In genomic region chr15:75578206-75578947, GRCh38 we compare ENCODE assay signal across 8 cellular contexts. TPM values are rescaled to one million over a fixed set of nuclear protein-coding genes. Genes with fewer than 3 reads are reported as not detected.
A peak's percentile ranks its signal among the peaks of the same experiment; 100 is the strongest.
DNase-seq lines count a peak whose midpoint lies in the region; ATAC-seq, FAIRE-seq and TF ChIP-seq lines count a peak whose summit lies in the region.

No MANE protein-coding gene starts in this region.

- H3K9ac ChIP-seq in ES-I3 (ENCODE audit: low read depth, low read length) (peak overlapping the region; percentile 73), SU-DHL-6 (ENCODE audit: low read length) (peak overlapping the region; percentile 97)

- H4K20me1 ChIP-seq in SU-DHL-6 (ENCODE audit: low read depth, low read length), result no peaks in the 10 kb centered on the region

- peaks cover 40% of the 10 kb centered on the region for H3K79me2 ChIP-seq in SU-DHL-6 (ENCODE audit: insufficient read depth, low read length)

- H3K4me2 ChIP-seq in SU-DHL-6 (ENCODE audit: low read depth, low read length, poor library complexity, severe bottlenecking), result peak overlapping the region; percentile 92

- H3K4me3 ChIP-seq in SU-DHL-6 (ENCODE audit: insufficient read depth, low read length, poor library complexity, severe bottlenecking) (peak overlapping the region; percentile 79), bronchial epithelial cell (ENCODE audit: low read depth, low read length) (peak overlapping the region; percentile 61)

- FAIRE-seq in bronchial epithelial cell (lab: Jason Lieb, UNC), result no peak

- H3K36me3 ChIP-seq in ES-I3 (ENCODE audit: insufficient read depth, low read length) (no peaks in the 10 kb centered on the region), SU-DHL-6 (ENCODE audit: low read length) (no peaks in the 10 kb centered on the region), bronchial epithelial cell (ENCODE audit: control insufficient read depth, insufficient read depth, low read length) (no peaks in the 10 kb centered on the region)

- no peak for DNase-seq in bronchial epithelial cell (ENCODE audit: low read depth)
- peak; percentile 36 for DNase-seq in stimulated activated CD8-positive, alpha-beta memory T cell treated with anti-CD3 and anti-CD28 coated beads, Interleukin-4, amount 100 ng/mL, for 48 hours

- H3K27ac ChIP-seq in SU-DHL-6 (ENCODE audit: low read depth, low read length), result peak overlapping the region; percentile 84
- peak overlapping the region; percentile 81 for H3K27ac ChIP-seq in layer of hippocampus (ENCODE audit: low read depth, low read length)

- H3K9me2 ChIP-seq in SU-DHL-6 (replicated peaks; ENCODE audit: insufficient read depth, low read length), result no peaks in the 10 kb centered on the region

- H3K27me3 ChIP-seq in SU-DHL-6 (ENCODE audit: low read length) (no peaks in the 10 kb centered on the region), bronchial epithelial cell (ENCODE audit: control insufficient read depth, insufficient read depth, low read length) (no peaks in the 10 kb centered on the region), layer of hippocampus (ENCODE audit: control insufficient read depth, insufficient read depth, low read length) (no peaks in the 10 kb centered on the region)

- TF ChIP-seq CTCF in SU-DHL-6 (IDR thresholded peaks at IDR 0.05; ENCODE audit: insufficient read depth, low read length, poor library complexity, severe bottlenecking) (no peak), bronchial epithelial cell (IDR thresholded peaks at IDR 0.05; ENCODE audit: insufficient read depth, low read length, severe bottlenecking) (no peak)

- H3K4me1 ChIP-seq in ES-I3 (ENCODE audit: insufficient read depth, low read length), result peaks cover 8% of the 10 kb centered on the region

- H3F3A ChIP-seq in SU-DHL-6 (ENCODE audit: insufficient read depth), result peaks cover 20% of the 10 kb centered on the region; the same call in 1 of the 2 replicates

- no peaks in the 10 kb centered on the region for H3K9me3 ChIP-seq in ES-I3 (ENCODE audit: control insufficient read depth, insufficient read depth, low read length)
- no peaks in the 10 kb centered on the region for H3K9me3 ChIP-seq in SU-DHL-6 (ENCODE audit: insufficient read depth, low read length)

- ATAC-seq in HG02678 (IDR thresholded peaks at IDR 0.05; ENCODE audit: unreplicated experiment), result peak; percentile 40
- no peak for ATAC-seq in HG03378 (IDR thresholded peaks at IDR 0.05; ENCODE audit: unreplicated experiment)
- no peak for ATAC-seq in GM21825 (IDR thresholded peaks at IDR 0.05; ENCODE audit: unreplicated experiment)

- peak overlapping the region; percentile 95 for H2AFZ ChIP-seq in SU-DHL-6 (ENCODE audit: low read depth, low read length, severe bottlenecking)

RNA-seq across cellular contexts. Expression of gene PTPN9, which starts 0.7 kb away (rescaled TPM):
- total RNA-seq in bronchial epithelial cell, result 12.6 and 17.4 TPM in 2 replicates

RNA-seq across cellular contexts. Expression of gene SNUPN, which starts 47.1 kb away (rescaled TPM):
- 16.1 and 18.8 TPM in 2 replicates for total RNA-seq in bronchial epithelial cell
